ENCODE assay signal across 34 cellular contexts in the genomic region with DNA sequence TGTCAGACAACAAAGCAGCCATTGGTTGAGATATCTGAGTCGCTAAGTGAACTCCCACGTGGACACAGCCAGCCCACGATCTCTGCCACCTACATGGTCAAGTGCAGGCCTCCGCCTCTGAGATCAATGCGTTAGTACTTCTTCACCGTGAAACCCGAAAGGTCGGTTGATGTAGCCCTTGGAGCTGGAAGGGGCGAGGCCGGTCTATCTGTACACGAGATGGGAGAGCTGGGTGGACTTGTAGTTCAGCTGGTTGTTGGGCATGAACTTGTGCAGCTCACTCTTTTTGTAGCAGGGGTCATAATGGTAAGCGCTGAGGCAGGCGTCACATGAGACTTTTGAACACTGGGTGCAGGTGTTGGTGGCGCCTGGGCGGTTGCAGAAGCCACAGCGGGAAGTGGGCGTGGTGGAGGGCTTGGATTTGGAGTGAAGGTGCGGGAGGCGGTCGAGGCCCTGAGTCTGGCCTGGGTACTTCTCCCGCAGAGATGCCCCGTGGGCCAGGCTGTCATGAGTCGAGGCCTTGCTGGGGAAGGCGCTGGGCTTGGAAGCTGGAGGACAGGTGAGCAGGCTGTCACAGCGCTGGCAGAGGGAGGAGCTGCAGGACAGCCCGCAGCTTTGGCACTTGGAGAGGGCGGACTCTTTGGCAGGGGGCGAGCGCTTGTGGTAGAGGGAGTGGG. TPM values are rescaled to one million over a fixed set of nuclear protein-coding genes. Genes with fewer than 3 reads are reported as not detected.
DNase-seq lines count a peak whose midpoint lies in the region; ATAC-seq and TF ChIP-seq lines count a peak whose summit lies in the region.
"Had no signal": no experiment of that assay in that cellular context is flagged by ENCODE, and none has a peak within 500 bp of the region (broad histone marks: within the 10 kb centered on the region; RNA-seq: fewer than 3 reads in every experiment).

No MANE protein-coding gene starts in this region.

- intact Hi-C loops in activated CD4-positive, alpha-beta memory T cell treated with anti-CD3 and anti-CD28 coated beads for 36 hours (cut with micrococcal nuclease): no loop called here

- CTCF ChIA-PET in activated CD4-positive, alpha-beta memory T cell treated with anti-CD3 and anti-CD28 coated beads, Interleukin-2, amount 10 ng/mL, durations not matched to agents 7 days and 5 days (lab: Charles Lee): interaction anchor here (2.7 kb wide), 1 partner anchor 18 kb away, joined by 10 read pairs; no protein-coding TSS in a partner anchor
- CTCF ChIA-PET in activated CD4-positive, alpha-beta memory T cell treated with anti-CD3 and anti-CD28 coated beads for 36 hours (lab: Charles Lee): interaction anchor here (2.1 kb wide), 1 partner anchor 17 kb away, joined by 12 read pairs; no protein-coding TSS in a partner anchor

- peaks cover 2% of the 10 kb centered on the region for H3K4me1 Mint-ChIP-seq in activated CD4-positive, alpha-beta memory T cell treated with anti-CD3 and anti-CD28 coated beads, Interleukin-2, amount 10 ng/mL, durations not matched to agents 7 days and 5 days
- no peaks in the 10 kb centered on the region for H3K4me1 Mint-ChIP-seq in activated CD4-positive, alpha-beta memory T cell treated with anti-CD3 and anti-CD28 coated beads for 36 hours (ENCODE audit: low read depth)
- peaks cover 0 to 10% (median 5%) of the 10 kb centered on the region in 4 donors for H3K4me1 Mint-ChIP-seq in CD4-positive, CD25-positive, alpha-beta regulatory T cell
- H3K4me1 Mint-ChIP-seq in T-helper 17 cell (peaks cover 7% of the 10 kb centered on the region), nephron progenitor cell (peaks cover 14% of the 10 kb centered on the region)
- H3K4me1 Mint-ChIP-seq: activated CD8-positive, alpha-beta memory T cell treated with anti-CD3 and anti-CD28 coated beads, Interleukin-2, amount 10 ng/mL, durations not matched to agents 7 days and 5 days; endodermal cell; H9 had no signal

- peaks cover 53% of the 10 kb centered on the region for H3K36me3 ChIP-seq in CD4-positive, CD25-positive, alpha-beta regulatory T cell (ENCODE audit: control insufficient read depth, insufficient read depth, low read length)

- H3K27me3 Mint-ChIP-seq in activated CD4-positive, alpha-beta memory T cell treated with anti-CD3 and anti-CD28 coated beads, Interleukin-2, amount 10 ng/mL, durations not matched to agents 7 days and 5 days: no peaks in the 10 kb centered on the region
- no peaks in the 10 kb centered on the region for H3K27me3 Mint-ChIP-seq in activated CD4-positive, alpha-beta memory T cell treated with anti-CD3 and anti-CD28 coated beads for 36 hours
- no peaks in the 10 kb centered on the region for H3K27me3 Mint-ChIP-seq in CD4-positive, CD25-positive, alpha-beta regulatory T cell
- H3K27me3 Mint-ChIP-seq in T-helper 17 cell (no peaks in the 10 kb centered on the region), nephron progenitor cell (ENCODE audit: low read depth, poor library complexity) (peaks cover 3% of the 10 kb centered on the region)
- H3K27me3 Mint-ChIP-seq: activated CD8-positive, alpha-beta memory T cell treated with anti-CD3 and anti-CD28 coated beads, Interleukin-2, amount 10 ng/mL, durations not matched to agents 7 days and 5 days; dendritic cell treated with granulocyte-macrophage colony-stimulating factor and Interleukin-4, amounts not matched to agents 40 ng/mL and 50 ng/mL, for 4 days; naive B cell had no signal

- no peak overlapping the region for H3K4me3 Mint-ChIP-seq in activated CD4-positive, alpha-beta memory T cell treated with anti-CD3 and anti-CD28 coated beads, Interleukin-2, amount 10 ng/mL, durations not matched to agents 7 days and 5 days
- no peak overlapping the region for H3K4me3 Mint-ChIP-seq in activated CD4-positive, alpha-beta memory T cell treated with anti-CD3 and anti-CD28 coated beads for 36 hours
- H3K4me3 Mint-ChIP-seq in CD4-positive, CD25-positive, alpha-beta regulatory T cell: peak overlapping the region in 1 of 4 donors; percentile 32
- H3K4me3 Mint-ChIP-seq in T-helper 17 cell: peak overlapping the region; percentile 7
- H3K4me3 Mint-ChIP-seq in nephron progenitor cell: no peak overlapping the region
- H3K4me3 Mint-ChIP-seq: activated CD8-positive, alpha-beta memory T cell treated with anti-CD3 and anti-CD28 coated beads, Interleukin-2, amount 10 ng/mL, durations not matched to agents 7 days and 5 days; activated T-cell treated with anti-CD3 and anti-CD28 coated beads, Interleukin-2, amount 50 U/mL, for 4 hours; dendritic cell treated with granulocyte-macrophage colony-stimulating factor and Interleukin-4, amounts not matched to agents 40 ng/mL and 50 ng/mL, for 4 days; endodermal cell; H9; naive B cell had no signal

- H3K27ac ChIP-seq in CD4-positive, CD25-positive, alpha-beta regulatory T cell (ENCODE audit: insufficient read depth, low read length, poor library complexity, severe bottlenecking): no peak overlapping the region
- H3K27ac ChIP-seq: adrenal gland, esophagus muscularis mucosa, HL-60, skin epidermis, VCaP had no signal

- DNase-seq in activated CD4-positive, alpha-beta memory T cell treated with anti-CD3 and anti-CD28 coated beads, Interleukin-2, amount 10 ng/mL, durations not matched to agents 7 days and 5 days: no peak
- DNase-seq in activated CD4-positive, alpha-beta memory T cell treated with anti-CD3 and anti-CD28 coated beads for 36 hours: no peak
- DNase-seq in CD4-positive, CD25-positive, alpha-beta regulatory T cell: no peak
- DNase-seq in T-helper 17 cell (no peak), nephron progenitor cell (no peak), NCI-H1436 (lab: John Stamatoyannopoulos, UW) (no peak), HuH-7 (ENCODE audit: low spot score) (no peak)
- DNase-seq: activated CD4-positive, alpha-beta T cell treated with anti-CD3 and anti-CD28 coated beads for 4 hours; activated CD8-positive, alpha-beta memory T cell treated with anti-CD3 and anti-CD28 coated beads, Interleukin-2, amount 10 ng/mL, durations not matched to agents 7 days and 5 days; activated T-cell treated with anti-CD3 and anti-CD28 coated beads, Interleukin-2, amount 50 U/mL, for 4 hours; central memory CD4-positive, alpha-beta T cell; DMS 273 treated with DMSO at 0.1 percent for 48 hours; endodermal cell; foreskin fibroblast; H9; midbrain; MV-4-11; naive B cell; NCI-H1436 treated with DMSO at 0.1 percent for 48 hours; NCI-H446; NCI-H748 treated with DMSO at 0.1 percent for 48 hours; SIG-M5; stimulated activated naive CD8-positive, alpha-beta T cell treated with anti-CD3 and anti-CD28 coated beads, Interleukin-15, Interleukin-2, amounts not matched to agents 100 U/mL and 50 U/mL, for 24 hours; SW 1271; T1000 had no signal

- no peak for ATAC-seq in CD4-positive, CD25-positive, alpha-beta regulatory T cell (ENCODE audit: low read depth in 2 of 2)
- ATAC-seq in T-helper 17 cell (no peak), HG03025 (IDR thresholded peaks at IDR 0.05; ENCODE audit: low FRiP score, unreplicated experiment) (no peak)
- ATAC-seq: activated CD8-positive, alpha-beta memory T cell treated with anti-CD3 and anti-CD28 coated beads, Interleukin-2, amount 10 ng/mL, durations not matched to agents 7 days and 5 days; activated T-cell treated with anti-CD3 and anti-CD28 coated beads, Interleukin-2, amount 50 U/mL, for 4 hours; Panc1; stimulated activated naive CD8-positive, alpha-beta T cell treated with anti-CD3 and anti-CD28 coated beads, Interleukin-15, Interleukin-2, amounts not matched to agents 100 U/mL and 50 U/mL, for 24 hours had no signal

- no peaks in the 10 kb centered on the region for H3K4me1 ChIP-seq in CD4-positive, CD25-positive, alpha-beta regulatory T cell (ENCODE audit: control insufficient read depth, insufficient read depth, low read length, poor library complexity, severe bottlenecking)

- H3K27ac Mint-ChIP-seq in activated CD4-positive, alpha-beta memory T cell treated with anti-CD3 and anti-CD28 coated beads, Interleukin-2, amount 10 ng/mL, durations not matched to agents 7 days and 5 days: peak overlapping the region; percentile 21
- no peak overlapping the region for H3K27ac Mint-ChIP-seq in activated CD4-positive, alpha-beta memory T cell treated with anti-CD3 and anti-CD28 coated beads for 36 hours
- peak overlapping the region in 2 of 3 donors; percentile 26 to 36 for H3K27ac Mint-ChIP-seq in CD4-positive, CD25-positive, alpha-beta regulatory T cell
- no peak overlapping the region for H3K27ac Mint-ChIP-seq in T-helper 17 cell
- H3K27ac Mint-ChIP-seq in nephron progenitor cell: peak overlapping the region; percentile 89
- H3K27ac Mint-ChIP-seq: activated CD8-positive, alpha-beta memory T cell treated with anti-CD3 and anti-CD28 coated beads, Interleukin-2, amount 10 ng/mL, durations not matched to agents 7 days and 5 days; dendritic cell treated with granulocyte-macrophage colony-stimulating factor and Interleukin-4, amounts not matched to agents 40 ng/mL and 50 ng/mL, for 4 days; endodermal cell had no signal

- no peaks in the 10 kb centered on the region for H3K9me3 Mint-ChIP-seq in activated CD4-positive, alpha-beta memory T cell treated with anti-CD3 and anti-CD28 coated beads, Interleukin-2, amount 10 ng/mL, durations not matched to agents 7 days and 5 days
- H3K9me3 Mint-ChIP-seq in activated CD4-positive, alpha-beta memory T cell treated with anti-CD3 and anti-CD28 coated beads for 36 hours: no peaks in the 10 kb centered on the region
- peaks cover 0 to 2% (median 0%) of the 10 kb centered on the region in 7 donors for H3K9me3 Mint-ChIP-seq in CD4-positive, CD25-positive, alpha-beta regulatory T cell
- H3K9me3 Mint-ChIP-seq in nephron progenitor cell: no peaks in the 10 kb centered on the region
- H3K9me3 Mint-ChIP-seq: activated T-cell treated with anti-CD3 and anti-CD28 coated beads, Interleukin-2, amount 50 U/mL, for 4 hours; CD8-positive, alpha-beta memory T cell; dendritic cell treated with granulocyte-macrophage colony-stimulating factor and Interleukin-4, amounts not matched to agents 40 ng/mL and 50 ng/mL, for 4 days; endodermal cell; H9; naive B cell had no signal

- peaks cover 25% of the 10 kb centered on the region for H3K36me3 Mint-ChIP-seq in activated CD4-positive, alpha-beta memory T cell treated with anti-CD3 and anti-CD28 coated beads, Interleukin-2, amount 10 ng/mL, durations not matched to agents 7 days and 5 days (ENCODE audit: low read depth)
- peaks cover 24% of the 10 kb centered on the region for H3K36me3 Mint-ChIP-seq in activated CD4-positive, alpha-beta memory T cell treated with anti-CD3 and anti-CD28 coated beads for 36 hours
- H3K36me3 Mint-ChIP-seq in CD4-positive, CD25-positive, alpha-beta regulatory T cell: peaks cover 36% of the 10 kb centered on the region
- H3K36me3 Mint-ChIP-seq in T-helper 17 cell (ENCODE audit: low read depth) (peaks cover 9% of the 10 kb centered on the region), nephron progenitor cell (ENCODE audit: low read depth) (peaks cover 29% of the 10 kb centered on the region)

- H3K9me3 ChIP-seq in CD4-positive, CD25-positive, alpha-beta regulatory T cell (ENCODE audit: control insufficient read depth in 2 of 2, low read length in 2 of 2): no peaks in the 10 kb centered on the region
- no peaks in the 10 kb centered on the region for H3K9me3 ChIP-seq in T-helper 17 cell (ENCODE audit: control insufficient read depth, low read length, poor library complexity, severe bottlenecking)
- H3K9me3 ChIP-seq: adrenal gland, esophagus muscularis mucosa had no signal

- TF ChIP-seq CTCF in nephron progenitor cell (IDR thresholded peaks at IDR 0.05): no peak

- H3K27me3 ChIP-seq in CD4-positive, CD25-positive, alpha-beta regulatory T cell (ENCODE audit: control insufficient read depth, insufficient read depth, low read length): no peaks in the 10 kb centered on the region
- H3K27me3 ChIP-seq: adrenal gland, esophagus muscularis mucosa had no signal

- POLR2A ChIA-PET in activated CD4-positive, alpha-beta memory T cell treated with anti-CD3 and anti-CD28 coated beads, Interleukin-2, amount 10 ng/mL, durations not matched to agents 7 days and 5 days (lab: Charles Lee): interaction anchor here (2.1 kb wide), 1 partner anchor 11 kb away, joined by 7 read pairs; no protein-coding TSS in a partner anchor
- POLR2A ChIA-PET in activated CD4-positive, alpha-beta memory T cell treated with anti-CD3 and anti-CD28 coated beads for 36 hours (lab: Charles Lee): no interaction called here

- no peak overlapping the region for H3K4me3 ChIP-seq in CD4-positive, CD25-positive, alpha-beta regulatory T cell (ENCODE audit: low read depth, low read length)
- H3K4me3 ChIP-seq: adrenal gland, esophagus muscularis mucosa, skin epidermis had no signal

RNA-seq across cellular contexts. Expression of a gene that starts 9.8 kb away (rescaled TPM):
- 1 to 10 TPM; 8.4 to 9.0 TPM for total RNA-seq in activated CD4-positive, alpha-beta memory T cell treated with anti-CD3 and anti-CD28 coated beads, Interleukin-2, amount 10 ng/mL, durations not matched to agents 7 days and 5 days
- total RNA-seq in activated CD4-positive, alpha-beta memory T cell treated with anti-CD3 and anti-CD28 coated beads for 36 hours: 1 to 10 TPM; 7.9 to 8.6 TPM
- total RNA-seq in CD4-positive, CD25-positive, alpha-beta regulatory T cell: 19.1 TPM
- 1 to 10 TPM; 2.1 to 3.4 (median 2.9) TPM for polyA plus RNA-seq in CD4-positive, CD25-positive, alpha-beta regulatory T cell
- 10 to 100 TPM; 23.5 to 24.9 TPM for total RNA-seq in T-helper 17 cell

RNA-seq across cellular contexts. Expression of a gene that starts 30.6 kb away (rescaled TPM):
- total RNA-seq in activated CD4-positive, alpha-beta memory T cell treated with anti-CD3 and anti-CD28 coated beads, Interleukin-2, amount 10 ng/mL, durations not matched to agents 7 days and 5 days: 10 to 100 TPM; 66.4 to 76.4 TPM
- total RNA-seq in activated CD4-positive, alpha-beta memory T cell treated with anti-CD3 and anti-CD28 coated beads for 36 hours: 10 to 100 TPM; 72.1 to 72.4 TPM
- total RNA-seq in CD4-positive, CD25-positive, alpha-beta regulatory T cell: 132 TPM
- polyA plus RNA-seq in CD4-positive, CD25-positive, alpha-beta regulatory T cell: 100 to 1,000 TPM; 134 to 147 (median 146) TPM
- 100 to 1,000 TPM; 104 to 111 TPM for total RNA-seq in T-helper 17 cell

Comparison
In these comparisons a context has a peak if more than half of its experiments do, and no peak if none do; other contexts are left out.
1. H3K27ac Mint-ChIP-seq: peak in activated CD4-positive, alpha-beta memory T cell treated with anti-CD3 and anti-CD28 coated beads, Interleukin-2, amount 10 ng/mL, durations not matched to agents 7 days and 5 days (single experiment), CD4-positive, CD25-positive, alpha-beta regulatory T cell (2 of 3) and nephron progenitor cell (single experiment); none in activated CD4-positive, alpha-beta memory T cell treated with anti-CD3 and anti-CD28 coated beads for 36 hours (single experiment) and T-helper 17 cell (single experiment).